1 cellular context compared by ENCODE assay signal in the genomic region with DNA sequence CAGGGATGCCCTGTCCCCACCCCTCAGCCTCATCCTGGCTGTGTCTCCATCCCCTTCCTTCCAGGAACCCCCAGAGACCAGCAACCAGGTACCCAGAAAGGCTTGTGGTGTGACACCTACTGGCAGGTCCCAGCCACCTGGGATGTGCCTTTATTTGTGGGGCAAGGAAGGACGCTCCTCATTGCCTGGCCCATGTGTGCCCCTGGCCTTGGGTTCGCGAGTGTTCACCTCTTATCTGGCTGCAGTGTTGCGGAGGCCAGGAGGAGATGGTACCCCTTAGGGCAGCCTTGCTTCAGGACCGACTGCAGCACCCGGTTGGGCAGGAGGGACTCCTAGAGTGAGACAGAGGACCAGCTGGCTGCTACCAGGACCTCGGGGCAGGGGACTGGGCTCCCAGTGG.
TF ChIP-seq lines count a peak whose summit lies in the region.

No MANE protein-coding gene starts in this region.

TF ChIP-seq in HepG2, 621 proteins besides CTCF, POLR2A, EP300 and RAD21:
- TF ChIP-seq STAG1 (CRISPR knock-in tag; IDR thresholded peaks at IDR 0.05), result peak; percentile 31
- TF ChIP-seq ZNF101 (CRISPR knock-in tag; IDR thresholded peaks at IDR 0.05; ENCODE audit: borderline replicate concordance, low read depth), result no peak
